10 cellular contexts compared by ENCODE assay signal in the genomic region with DNA sequence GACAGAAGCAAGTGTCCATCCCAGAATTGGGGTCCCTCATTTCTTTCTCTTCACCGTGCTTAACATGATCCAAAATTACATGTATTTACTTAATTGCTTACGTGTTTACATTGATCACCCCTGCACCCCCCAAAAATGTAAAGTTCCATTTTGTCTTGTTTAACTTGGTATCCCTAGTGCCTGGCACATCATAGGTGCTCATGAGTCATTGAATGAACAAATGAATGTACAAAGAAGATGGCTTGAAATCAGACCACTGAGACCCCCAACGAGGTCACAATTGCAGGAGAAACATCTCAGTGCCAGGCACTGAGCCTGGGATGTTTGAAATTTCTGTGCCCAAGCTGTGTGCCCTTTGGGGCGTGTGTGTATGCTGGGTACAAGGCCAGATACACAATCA. TPM values are rescaled to one million over a fixed set of nuclear protein-coding genes. Genes with fewer than 3 reads are reported as not detected.
DNase-seq lines count a peak whose midpoint lies in the region; ATAC-seq and TF ChIP-seq lines count a peak whose summit lies in the region.
"Had no signal": no experiment of that assay in that cellular context is flagged by ENCODE, and none has a peak within 500 bp of the region (broad histone marks: within the 10 kb centered on the region; RNA-seq: fewer than 3 reads in every experiment).

No MANE protein-coding gene starts in this region.

- H3K4me1 Mint-ChIP-seq in neural progenitor cell (peaks cover 38% of the 10 kb centered on the region), CD14-positive monocyte (peaks cover 10% of the 10 kb centered on the region)

- H2AFZ ChIP-seq in IMR-90 (replicated peaks; ENCODE audit: low read length, poor library complexity), result peak overlapping the region; percentile 88
- H2AFZ ChIP-seq in neural progenitor cell (replicated peaks), result peak overlapping the region; percentile 65

- peak overlapping the region; percentile 69; the same call in 1 of the 2 replicates for H3K14ac ChIP-seq in IMR-90 (replicated peaks; ENCODE audit: low read depth, low read length)

- no peak overlapping the region for H2AK5ac ChIP-seq in IMR-90 (ENCODE audit: low read depth, low read length)

- no peaks in the 10 kb centered on the region for H3K27me3 ChIP-seq in BLaER1 treated with 17β-estradiol and CSF1 and Interleukin-3, amounts not matched to agents 10 nM and 100 nM
- H3K27me3 ChIP-seq in IMR-90 (ENCODE audit: control insufficient read depth, insufficient read depth, low read length) (peaks cover 4% of the 10 kb centered on the region), ectodermal cell (ENCODE audit: control insufficient read depth, insufficient read depth, low read length, poor library complexity, severe bottlenecking) (no peaks in the 10 kb centered on the region), neural progenitor cell (no peaks in the 10 kb centered on the region)
- H3K27me3 ChIP-seq: uterus had no signal

- H3K36me3 ChIP-seq in BLaER1 treated with 17β-estradiol and CSF1 and Interleukin-3, amounts not matched to agents 10 nM and 100 nM, result no peaks in the 10 kb centered on the region
- H3K36me3 ChIP-seq in IMR-90 (ENCODE audit: control insufficient read depth, insufficient read depth, low read length) (no peaks in the 10 kb centered on the region), ectodermal cell (ENCODE audit: control insufficient read depth, insufficient read depth, low read length) (no peaks in the 10 kb centered on the region), neural progenitor cell (no peaks in the 10 kb centered on the region)
- H3K36me3 ChIP-seq: uterus had no signal

- CTCF ChIA-PET in IMR-90 (lab: Yijun Ruan, JAX), result no interaction called here

- H3K9me1 ChIP-seq in IMR-90 (ENCODE audit: insufficient read depth, low read length), result no peaks in the 10 kb centered on the region; the same call in 1 of the 2 replicates

- dilution Hi-C loops in IMR-90 (cut with HindIII; ENCODE audit: low sequenced_read_pairs, unreplicated experiment), result no loop called here

- POLR2A ChIA-PET in IMR-90 (lab: Charles Lee; ENCODE audit: unreplicated experiment), result no interaction called here

- H4K5ac ChIP-seq in IMR-90 (ENCODE audit: low read depth, low read length), result no peak overlapping the region; the same call in 1 of the 2 replicates

- H3K27me3 Mint-ChIP-seq in neural progenitor cell (ENCODE audit: insufficient read depth, low read depth) (peaks cover 9% of the 10 kb centered on the region), CD14-positive monocyte (ENCODE audit: low read depth in 3 of 3) (peaks cover 4 to 11% (median 9%) of the 10 kb centered on the region in 3 donors)

- H3K4me3 Mint-ChIP-seq in neural progenitor cell, result peak overlapping the region; percentile 62
- peak overlapping the region in 1 of 2 donors; percentile 82 for H3K4me3 Mint-ChIP-seq in CD14-positive monocyte

- 60% methylated on average over 1 of the region's 4 CpGs; no CpG with 5 or more reads in 1 of the 2 experiments for WGBS in IMR-90 (ENCODE audit: extremely low coverage in 2 of 2, insufficient read length in 1 of 2), 2 experiments
- WGBS in ectodermal cell, 2 experiments, result 69 to 75% methylated on average over 4 of the region's 4 CpGs

- BruUV-seq in IMR-90 (replicated peaks; lab: Mats Ljungman, UMichigan), result no TSS peak

- no peak overlapping the region for H3K56ac ChIP-seq in IMR-90 (ENCODE audit: extremely low read depth, insufficient read depth, low read length)

- intact Hi-C loops in IMR-90 (cut with micrococcal nuclease) (loop anchor here (5.0 kb wide), 1 partner anchor 46 kb away; no protein-coding TSS in a partner anchor), CD14-positive monocyte (cut with micrococcal nuclease) (no loop called here)

- H3K27ac ChIP-seq in BLaER1 treated with 17β-estradiol and CSF1 and Interleukin-3, amounts not matched to agents 10 nM and 100 nM, result peak overlapping the region in 9 of 11 experiments; percentile 11 to 62 (median 30); a peak in 9 of 22 replicates
- peak overlapping the region; percentile 8; the same call in 1 of the 2 replicates for H3K27ac ChIP-seq in IMR-90 (ENCODE audit: insufficient read depth, low read length)
- H3K27ac ChIP-seq in ectodermal cell (ENCODE audit: insufficient read depth, low read depth, low read length, poor library complexity, severe bottlenecking), result peak overlapping the region; percentile 88
- H3K27ac ChIP-seq in neural progenitor cell, result no peak overlapping the region
- H3K27ac ChIP-seq: uterus had no signal

- TF ChIP-seq RAD21 in IMR-90 (IDR thresholded peaks at IDR 0.05; ENCODE audit: low read length), result no peak

- no peaks in the 10 kb centered on the region for H4K20me1 ChIP-seq in BLaER1 treated with 17β-estradiol and CSF1 and Interleukin-3, amounts not matched to agents 10 nM and 100 nM
- H4K20me1 ChIP-seq in IMR-90 (ENCODE audit: insufficient read depth, low read length) (no peaks in the 10 kb centered on the region), neural progenitor cell (ENCODE audit: low read depth) (no peaks in the 10 kb centered on the region)

- H3K4ac ChIP-seq in IMR-90 (ENCODE audit: low read depth, low read length), result peak overlapping the region; percentile 4

- H3K9me3 ChIP-seq in BLaER1 treated with 17β-estradiol and CSF1 and Interleukin-3, amounts not matched to agents 10 nM and 100 nM (replicated peaks in 1 of 11), result no peaks in the 10 kb centered on the region
- no peaks in the 10 kb centered on the region for H3K9me3 ChIP-seq in IMR-90 (ENCODE audit: control insufficient read depth, insufficient read depth, low read length)
- no peaks in the 10 kb centered on the region for H3K9me3 ChIP-seq in ectodermal cell (ENCODE audit: control insufficient read depth, low read length)
- H3K9me3 ChIP-seq in neural progenitor cell (ENCODE audit: low read depth), result no peaks in the 10 kb centered on the region
- H3K9me3 ChIP-seq: uterus had no signal

- in situ Hi-C loops in IMR-90 (cut with MboI; ENCODE audit: low sequenced_read_pairs), result no loop called here

- peak overlapping the region; percentile 67 to 84 (median 73) for H3K4me2 ChIP-seq in BLaER1 treated with 17β-estradiol and CSF1 and Interleukin-3, amounts not matched to agents 10 nM and 100 nM
- peak overlapping the region; percentile 86 for H3K4me2 ChIP-seq in IMR-90 (ENCODE audit: low read depth, low read length)
- H3K4me2 ChIP-seq in neural progenitor cell, result peak overlapping the region; percentile 65

- peaks cover 18 to 39% (median 30%) of the 10 kb centered on the region in 10 experiments for H3K4me1 ChIP-seq in BLaER1 treated with 17β-estradiol and CSF1 and Interleukin-3, amounts not matched to agents 10 nM and 100 nM
- H3K4me1 ChIP-seq in IMR-90 (ENCODE audit: control insufficient read depth, insufficient read depth, low read length), result peaks cover 8% of the 10 kb centered on the region
- H3K4me1 ChIP-seq in ectodermal cell (ENCODE audit: control insufficient read depth, insufficient read depth, low read length), result peaks cover 6% of the 10 kb centered on the region
- peaks cover 12% of the 10 kb centered on the region for H3K4me1 ChIP-seq in neural progenitor cell
- H3K4me1 ChIP-seq: uterus had no signal

- no peak overlapping the region; the same call in 1 of the 2 replicates for H4K91ac ChIP-seq in IMR-90 (ENCODE audit: insufficient read depth, low read depth, low read length)

- H4K8ac ChIP-seq in IMR-90 (ENCODE audit: low read depth in 2 of 2, low read length in 2 of 2), result peak overlapping the region; percentile 79 to 90

- no peak overlapping the region for H3K18ac ChIP-seq in IMR-90 (ENCODE audit: low read depth, low read length)

- no peak overlapping the region for H3K23ac ChIP-seq in IMR-90 (ENCODE audit: low read depth, low read length)

- H3K36me3 Mint-ChIP-seq in neural progenitor cell, result no peaks in the 10 kb centered on the region
- H3K36me3 Mint-ChIP-seq in CD14-positive monocyte, result no peaks in the 10 kb centered on the region

- ATAC-seq in IMR-90 (ENCODE audit: low read depth) (no peak), GM19467 (IDR thresholded peaks at IDR 0.05; ENCODE audit: unreplicated experiment) (no peak), HG02884 (IDR thresholded peaks at IDR 0.05; ENCODE audit: unreplicated experiment) (no peak), HG02798 (IDR thresholded peaks at IDR 0.05; ENCODE audit: poor library complexity, unreplicated experiment) (no peak)

- TF ChIP-seq CTCF in IMR-90 (conservative IDR thresholded peaks at IDR 0.05; ENCODE audit: low read depth, low read length) (no peak), neural progenitor cell (IDR thresholded peaks at IDR 0.05) (no peak), CD14-positive monocyte (IDR thresholded peaks at IDR 0.05) (no peak)

- no peaks in the 10 kb centered on the region for H3K79me1 ChIP-seq in IMR-90 (ENCODE audit: low read depth in 1 of 2, low read length in 2 of 2)

- H3F3A ChIP-seq in neural progenitor cell (ENCODE audit: low read depth), result peaks cover 13% of the 10 kb centered on the region

- no peak overlapping the region for H3K4me3 ChIP-seq in BLaER1 treated with 17β-estradiol and CSF1 and Interleukin-3, amounts not matched to agents 10 nM and 100 nM
- no peak overlapping the region for H3K4me3 ChIP-seq in IMR-90 (ENCODE audit: insufficient read depth, low read depth, low read length)
- no peak overlapping the region for H3K4me3 ChIP-seq in ectodermal cell (ENCODE audit: insufficient read depth, low read depth, low read length)
- H3K4me3 ChIP-seq in neural progenitor cell, result peak overlapping the region; percentile 16
- H3K4me3 ChIP-seq: GM12878, uterus had no signal

- H2BK20ac ChIP-seq in IMR-90 (ENCODE audit: low read depth, low read length), result no peak overlapping the region

- no peak for TF ChIP-seq POLR2A in IMR-90 (IDR thresholded peaks at IDR 0.05; ENCODE audit: low read depth, low read length)

- no peak for DNase-seq in IMR-90
- no peak for DNase-seq in neural progenitor cell (ENCODE audit: low spot score)
- DNase-seq in CD14-positive monocyte (ENCODE audit: low spot score), result no peak

- peak overlapping the region; percentile 34; the same call in 1 of the 3 replicates for H2BK15ac ChIP-seq in IMR-90 (ENCODE audit: low read depth, low read length)

- no peak overlapping the region for H2AK9ac ChIP-seq in IMR-90 (replicated peaks; ENCODE audit: low read depth, low read length, poor library complexity)

- H3K27ac Mint-ChIP-seq in neural progenitor cell (peak overlapping the region; percentile 83), CD14-positive monocyte (no peak overlapping the region)

- H3K9ac ChIP-seq in BLaER1 treated with 17β-estradiol and CSF1 and Interleukin-3, amounts not matched to agents 10 nM and 100 nM, result peak overlapping the region in 7 of 11 experiments; percentile 0 to 47 (median 27); a peak in 8 of 22 replicates
- H3K9ac ChIP-seq in IMR-90 (ENCODE audit: low read depth, low read length) (peak overlapping the region; percentile 2; the same call in 1 of the 2 replicates), neural progenitor cell (no peak overlapping the region)

- H2BK120ac ChIP-seq in IMR-90 (ENCODE audit: low read depth, low read length), result peak overlapping the region; percentile 29; the same call in 1 of the 2 replicates

- H2BK5ac ChIP-seq in IMR-90 (ENCODE audit: low read depth, low read length, poor library complexity, severe bottlenecking), result no peak overlapping the region

- no peaks in the 10 kb centered on the region for H3K79me2 ChIP-seq in neural progenitor cell (ENCODE audit: low read depth)

- H3K9me3 Mint-ChIP-seq in neural progenitor cell (no peaks in the 10 kb centered on the region), CD14-positive monocyte (no peaks in the 10 kb centered on the region)

RNA-seq across cellular contexts. Expression of a gene that starts 45.2 kb away (rescaled TPM):
- total RNA-seq in IMR-90 (2012; rRNA removed) (7.7 and 21.9 TPM in 2 replicates), neural progenitor cell (ENCODE audit: low replicate concordance) (32.5 and 39.4 TPM in 2 replicates)
- polyA plus RNA-seq in IMR-90 (2012; rRNA removed) (10.7 and 15.4 TPM in 2 replicates), CD14-positive monocyte (10 to 100 TPM; 44.0 to 44.4 TPM)
- 5.1 and 15.4 TPM in 2 replicates for polyA plus RNA-seq in IMR-90 (2012; cell fraction: cytosol; rRNA removed)
- polyA plus RNA-seq in IMR-90 (2012; cell fraction: nucleus; rRNA removed; ENCODE audit: low replicate concordance), result 5.5 and 6.9 TPM in 2 replicates
- polyA plus RNA-seq in ectodermal cell (2013, experiment 1 of 4), result 36.8 TPM
- 37.1 TPM for polyA plus RNA-seq in ectodermal cell (2013, experiment 2 of 4)
- polyA plus RNA-seq in ectodermal cell (2013, experiment 3 of 4), result 29.7 TPM
- polyA plus RNA-seq in ectodermal cell (2013, experiment 4 of 4), result 32.2 TPM

RNA-seq across cellular contexts. Expression of a gene that starts 50.5 kb away (rescaled TPM):
- total RNA-seq in IMR-90 (2012; rRNA removed) (50.5 and 60.6 TPM in 2 replicates), neural progenitor cell (ENCODE audit: low replicate concordance) (89.8 and 115 TPM in 2 replicates)
- polyA plus RNA-seq in IMR-90 (2012; rRNA removed) (19.6 and 23.1 TPM in 2 replicates), CD14-positive monocyte (10 to 100 TPM; 24.3 to 47.6 TPM)
- 11.2 and 22.3 TPM in 2 replicates for polyA plus RNA-seq in IMR-90 (2012; cell fraction: cytosol; rRNA removed)
- polyA plus RNA-seq in IMR-90 (2012; cell fraction: nucleus; rRNA removed; ENCODE audit: low replicate concordance), result 17.9 and 21.4 TPM in 2 replicates
- polyA plus RNA-seq in ectodermal cell (2013, experiment 1 of 4), result 91.4 TPM
- 101 TPM for polyA plus RNA-seq in ectodermal cell (2013, experiment 2 of 4)
- polyA plus RNA-seq in ectodermal cell (2013, experiment 3 of 4), result 63.2 TPM
- 81.1 TPM for polyA plus RNA-seq in ectodermal cell (2013, experiment 4 of 4)
